Comparison of ENCODE assay signal across 21 cellular contexts in genomic region chr13:32722340-32722739, GRCh38.
"Had no signal": no experiment of that assay in that cellular context is flagged by ENCODE, and none has a peak within 500 bp of the region (broad histone marks: within the 10 kb centered on the region; RNA-seq: fewer than 3 reads in every experiment).

No MANE protein-coding gene starts in this region.

- H3K9me3 ChIP-seq: esophagus squamous epithelium, gastroesophageal sphincter, left ventricle myocardium inferior, lower lobe of right lung, psoas muscle, right lobe of liver, testis, upper lobe of right lung, vagina had no signal

- H3K36me3 ChIP-seq: left ventricle myocardium inferior, right lobe of liver, upper lobe of right lung, vagina had no signal

- DNase-seq: effector memory CD4-positive, alpha-beta T cell; esophagus squamous epithelium; foreskin fibroblast; glutamatergic neuron; left cardiac atrium; left ventricle myocardium inferior; lower lobe of right lung; nephron progenitor cell; psoas muscle; retina; right lobe of liver; stimulated activated CD4-positive, alpha-beta T cell treated with anti-CD3 and anti-CD28 coated beads, Interleukin-4, amount 100 ng/mL, for 1 hour; stimulated activated naive B cell treated with anti-CD40 and anti-IgM and Interleukin-4, amounts not matched to agents 10 μg/mL and 1 μg/mL and 100 μg/mL, for 72 hours; stimulated activated naive CD8-positive, alpha-beta T cell treated with anti-CD3 and anti-CD28 coated beads, Interleukin-15, amount 100 ng/mL, for 72 hours; testis; upper lobe of right lung had no signal

- ATAC-seq: gastroesophageal sphincter; left cardiac atrium; lower lobe of right lung; psoas muscle; right lobe of liver; stimulated activated naive B cell treated with anti-CD40 and anti-IgM and Interleukin-4, amounts not matched to agents 10 μg/mL and 1 μg/mL and 100 μg/mL, for 72 hours; stimulated activated naive CD8-positive, alpha-beta T cell treated with anti-CD3 and anti-CD28 coated beads, Interleukin-15, amount 100 ng/mL, for 72 hours; upper lobe of right lung had no signal

- H3K4me3 Mint-ChIP-seq: memory B cell; mesothelial cell of epicardium; nephron progenitor cell; stimulated activated naive B cell treated with anti-CD40 and anti-IgM and Interleukin-4, amounts not matched to agents 10 μg/mL and 1 μg/mL and 100 μg/mL, for 72 hours; stimulated activated naive CD8-positive, alpha-beta T cell treated with anti-CD3 and anti-CD28 coated beads, Interleukin-15, amount 100 ng/mL, for 72 hours had no signal

- H3K27me3 Mint-ChIP-seq: memory B cell; stimulated activated naive B cell treated with anti-CD40 and anti-IgM and Interleukin-4, amounts not matched to agents 10 μg/mL and 1 μg/mL and 100 μg/mL, for 72 hours; stimulated activated naive CD8-positive, alpha-beta T cell treated with anti-CD3 and anti-CD28 coated beads, Interleukin-15, amount 100 ng/mL, for 72 hours had no signal

- H3K27ac Mint-ChIP-seq: memory B cell, nephron progenitor cell had no signal

- H3K4me1 Mint-ChIP-seq: memory B cell, nephron progenitor cell had no signal

- H3K4me1 ChIP-seq: gastroesophageal sphincter, lower lobe of right lung, right lobe of liver, upper lobe of right lung, vagina had no signal

- H3K27me3 ChIP-seq: esophagus squamous epithelium, gastroesophageal sphincter, right lobe of liver, testis, tibial nerve, upper lobe of right lung, vagina had no signal

- H3K9me3 Mint-ChIP-seq: memory B cell; stimulated activated naive B cell treated with anti-CD40 and anti-IgM and Interleukin-4, amounts not matched to agents 10 μg/mL and 1 μg/mL and 100 μg/mL, for 72 hours had no signal

- H3K27ac ChIP-seq: esophagus squamous epithelium, gastroesophageal sphincter, left ventricle myocardium inferior, lower lobe of right lung, psoas muscle, right lobe of liver, testis, tibial nerve, upper lobe of right lung, vagina had no signal

- H3K4me3 ChIP-seq: esophagus squamous epithelium, gastroesophageal sphincter, left ventricle myocardium inferior, lower lobe of right lung, psoas muscle, right lobe of liver, testis, tibial nerve, upper lobe of right lung, vagina had no signal
